In the genomic region with DNA sequence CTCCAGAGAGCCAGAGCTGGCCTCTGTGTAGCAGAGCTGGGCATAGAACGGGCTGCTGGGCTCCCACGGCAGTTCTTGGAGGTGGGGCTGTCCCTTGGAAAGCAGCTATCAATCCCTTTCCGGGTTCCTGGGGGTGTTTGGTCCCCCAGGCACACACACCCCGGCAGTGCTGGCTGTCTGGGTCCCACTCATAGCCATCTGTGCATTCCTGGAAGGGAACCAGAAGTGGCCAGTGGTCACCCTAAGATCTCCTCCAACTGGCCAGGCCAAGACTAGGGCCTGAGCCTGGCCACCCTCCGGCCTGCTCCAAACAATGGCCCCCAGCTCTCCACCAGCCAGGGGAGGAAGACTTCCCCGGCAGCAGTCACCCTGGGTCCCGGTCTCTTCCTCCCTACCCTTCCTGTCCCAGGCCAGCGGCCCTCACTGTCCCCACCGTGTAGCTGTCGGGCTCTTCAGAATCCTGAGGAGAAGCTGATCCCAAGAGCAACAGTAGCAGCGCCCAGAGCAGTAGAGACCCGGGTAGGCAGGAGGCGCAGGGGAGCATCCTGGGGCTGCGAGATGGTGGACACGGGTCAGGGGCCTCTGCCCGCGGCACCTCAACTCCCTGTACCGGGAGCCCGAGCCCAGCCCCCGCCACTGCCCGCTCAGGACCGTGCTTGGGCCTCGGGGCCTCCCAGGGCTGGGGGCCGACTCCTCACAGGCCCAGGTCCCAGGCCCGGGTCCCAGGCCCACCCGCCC, we compare ENCODE assay signal across 8 cellular contexts. TPM values are rescaled to one million over a fixed set of nuclear protein-coding genes. Genes with fewer than 3 reads are reported as not detected.
DNase-seq lines count a peak whose midpoint lies in the region; ATAC-seq and TF ChIP-seq lines count a peak whose summit lies in the region.

No MANE protein-coding gene starts in this region.

- H3K4me1 ChIP-seq in HUES48 (ENCODE audit: control insufficient read depth, insufficient read depth, low read length): 0 out of 2 replicates have a peak, but pooled peaks cover 4% of the 10 kb centered on the region

- no peak overlapping the region for H3K9ac ChIP-seq in HUES48 (ENCODE audit: low read depth, low read length)

- H3K4me1 Mint-ChIP-seq in stimulated activated naive B cell treated with anti-CD40 and anti-IgM and Interleukin-4, amounts not matched to agents 10 μg/mL and 1 μg/mL and 100 μg/mL, for 72 hours: peaks cover 23 to 28% of the 10 kb centered on the region in 2 donors

- ATAC-seq in stimulated activated naive B cell treated with anti-CD40 and anti-IgM and Interleukin-4, amounts not matched to agents 10 μg/mL and 1 μg/mL and 100 μg/mL, for 72 hours (replicated peaks): no peak
- no peak for ATAC-seq in GM21737 (IDR thresholded peaks at IDR 0.05; ENCODE audit: unreplicated experiment)

- H3K36me3 Mint-ChIP-seq in stimulated activated naive B cell treated with anti-CD40 and anti-IgM and Interleukin-4, amounts not matched to agents 10 μg/mL and 1 μg/mL and 100 μg/mL, for 72 hours: peaks cover 12 to 17% of the 10 kb centered on the region in 2 donors

- H3K4me3 ChIP-seq in HUES48 (ENCODE audit: low read depth, low read length) (peak overlapping the region; percentile 67; the same call in 1 of the 2 replicates), kidney epithelial cell (ENCODE audit: low read depth, low read length) (peak overlapping the region; percentile 72)

- peak; percentile 67 for DNase-seq in astrocyte of the hippocampus (ENCODE audit: low read depth, low spot score)
- DNase-seq in kidney epithelial cell (ENCODE audit: low read depth): no peak
- no peak for DNase-seq in stimulated activated naive B cell treated with anti-CD40 and anti-IgM and Interleukin-4, amounts not matched to agents 10 μg/mL and 1 μg/mL and 100 μg/mL, for 72 hours
- DNase-seq in KBM-7: no peak
- DNase-seq in Kasumi-1 (lab: John Stamatoyannopoulos, UW): no peak
- DNase-seq in DMS 273 treated with DMSO at 0.1 percent for 48 hours (lab: John Stamatoyannopoulos, UW): no peak

- no peaks in the 10 kb centered on the region for H3K9me3 Mint-ChIP-seq in stimulated activated naive B cell treated with anti-CD40 and anti-IgM and Interleukin-4, amounts not matched to agents 10 μg/mL and 1 μg/mL and 100 μg/mL, for 72 hours

- H3K9me3 ChIP-seq in HUES48 (ENCODE audit: control insufficient read depth, insufficient read depth, low read length): no peaks in the 10 kb centered on the region

- H3K4me3 Mint-ChIP-seq in stimulated activated naive B cell treated with anti-CD40 and anti-IgM and Interleukin-4, amounts not matched to agents 10 μg/mL and 1 μg/mL and 100 μg/mL, for 72 hours: peak overlapping the region; percentile 56 to 60

- no peak overlapping the region for H3K27ac ChIP-seq in HUES48 (ENCODE audit: low read depth, low read length)

- peak overlapping the region; percentile 65 for H3K27ac Mint-ChIP-seq in stimulated activated naive B cell treated with anti-CD40 and anti-IgM and Interleukin-4, amounts not matched to agents 10 μg/mL and 1 μg/mL and 100 μg/mL, for 72 hours

- TF ChIP-seq CTCF in kidney epithelial cell (IDR thresholded peaks at IDR 0.05; ENCODE audit: insufficient read depth, low read length, poor library complexity, severe bottlenecking): peak; percentile 35

- H3K27me3 Mint-ChIP-seq in stimulated activated naive B cell treated with anti-CD40 and anti-IgM and Interleukin-4, amounts not matched to agents 10 μg/mL and 1 μg/mL and 100 μg/mL, for 72 hours: peaks cover 0 to 8% of the 10 kb centered on the region in 2 donors

- H3K36me3 ChIP-seq in HUES48 (ENCODE audit: control insufficient read depth, insufficient read depth, low read length) (0 out of 2 replicates have a peak, but pooled peaks cover 4% of the 10 kb centered on the region), kidney epithelial cell (ENCODE audit: control insufficient read depth, insufficient read depth, low read length) (peaks cover 4% of the 10 kb centered on the region)

- H3K27me3 ChIP-seq in HUES48 (ENCODE audit: control insufficient read depth, insufficient read depth, low read length) (no peaks in the 10 kb centered on the region; the same call in 1 of the 2 replicates), kidney epithelial cell (ENCODE audit: control insufficient read depth, insufficient read depth, low read length) (no peaks in the 10 kb centered on the region)

- in situ Hi-C loops in KBM-7 (cut with MboI; ENCODE audit: low pct_unique_long_range_greater_than_20kb, low sequenced_read_pairs): no loop called here

RNA-seq across cellular contexts. Expression of gene EFEMP2, which starts 0.6 kb away (rescaled TPM):
- 54.1 and 62.0 TPM in 2 replicates for total RNA-seq in kidney epithelial cell

RNA-seq across cellular contexts. Expression of gene CTSW, which starts 7.7 kb away (rescaled TPM):
- not detected in 2 replicates for total RNA-seq in kidney epithelial cell

RNA-seq across cellular contexts. Expression of gene MUS81, which starts 11.7 kb away (rescaled TPM):
- 63.6 and 77.5 TPM in 2 replicates for total RNA-seq in kidney epithelial cell

RNA-seq across cellular contexts. Expression of gene CFL1, which starts 14.0 kb away (rescaled TPM):
- total RNA-seq in kidney epithelial cell: 1,640 and 1,825 TPM in 2 replicates

RNA-seq across cellular contexts. Expression of gene FIBP, which starts 16.3 kb away (rescaled TPM):
- total RNA-seq in kidney epithelial cell: 142 and 144 TPM in 2 replicates
